Comparison of ENCODE assay signal across 28 cellular contexts in the genomic region with DNA sequence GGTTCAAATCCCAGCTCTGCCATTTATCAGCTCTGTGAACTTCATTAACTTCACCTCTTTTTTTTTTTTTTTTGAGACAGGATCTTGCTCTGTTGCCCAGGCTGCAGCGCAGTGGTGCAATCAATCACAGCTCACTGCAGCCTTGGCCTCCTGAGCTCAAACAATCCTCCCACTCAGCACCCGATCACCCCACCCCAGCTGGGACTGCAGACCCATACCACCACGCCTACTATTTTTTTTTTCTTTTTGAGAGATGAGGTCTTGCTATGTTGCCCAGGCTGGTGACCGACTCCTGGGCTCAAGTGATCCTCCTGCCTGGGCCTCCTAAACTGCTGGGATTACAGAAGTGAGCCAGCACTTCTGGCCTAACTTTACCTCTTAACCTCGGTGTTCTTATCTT. TPM values are rescaled to one million over a fixed set of nuclear protein-coding genes. Genes with fewer than 3 reads are reported as not detected.
"Had no signal": no experiment of that assay in that cellular context is flagged by ENCODE, and none has a peak within 500 bp of the region (broad histone marks: within the 10 kb centered on the region; RNA-seq: fewer than 3 reads in every experiment).

No MANE protein-coding gene starts in this region.

- H3K4me2 ChIP-seq: hepatocyte, smooth muscle cell had no signal

- DNase-seq: activated CD8-positive, alpha-beta memory T cell treated with anti-CD3 and anti-CD28 coated beads for 24 hours; activated effector memory CD4-positive, alpha-beta T cell treated with anti-CD3 and anti-CD28 coated beads, Interleukin-2, amount 50 U/mL, for 16 hours; activated naive CD4-positive, alpha-beta T cell treated with anti-CD3 and anti-CD28 coated beads for 36 hours; activated naive CD8-positive, alpha-beta T cell treated with anti-CD3 and anti-CD28 coated beads for 36 hours; adrenal gland; aorta; body of pancreas; cerebellar nuclear complex; colonic mucosa; effector memory CD8-positive, alpha-beta T cell; left cardiac atrium; mammary epithelial cell; naive thymus-derived CD4-positive, alpha-beta T cell; pancreas; psoas muscle; stimulated activated CD4-positive, alpha-beta T cell treated with anti-CD3 and anti-CD28 coated beads, Interleukin-15, amount 100 ng/mL, for 24 hours; stimulated activated CD4-positive, alpha-beta T cell treated with anti-CD3 and anti-CD28 coated beads, Interleukin-2, amount 100 ng/mL, for 24 hours; stimulated activated naive B cell treated with anti-CD40 and anti-IgM and Interleukin-4, amounts not matched to agents 10 μg/mL and 1 μg/mL and 100 μg/mL, for 72 hours; T-helper 2 cell; transverse colon had no signal

- H2AFZ ChIP-seq: hepatocyte had no signal

- H3K4me3 ChIP-seq: adrenal gland, body of pancreas, cardiac muscle cell, colonic mucosa, gastroesophageal sphincter, hepatocyte, pancreas, psoas muscle, smooth muscle cell, transverse colon had no signal

- H3K27ac Mint-ChIP-seq: activated naive CD4-positive, alpha-beta T cell treated with anti-CD3 and anti-CD28 coated beads for 36 hours; activated naive CD8-positive, alpha-beta T cell treated with anti-CD3 and anti-CD28 coated beads for 36 hours; effector memory CD8-positive, alpha-beta T cell; naive thymus-derived CD4-positive, alpha-beta T cell; stimulated activated naive B cell treated with anti-CD40 and anti-IgM and Interleukin-4, amounts not matched to agents 10 μg/mL and 1 μg/mL and 100 μg/mL, for 72 hours had no signal

- H3K36me3 ChIP-seq: adrenal gland, cardiac muscle cell, colonic mucosa, gastroesophageal sphincter, pancreas, transverse colon had no signal

- H3K27me3 ChIP-seq: adrenal gland, body of pancreas, cardiac muscle cell, colonic mucosa, gastroesophageal sphincter, hepatocyte, pancreas, transverse colon had no signal

- H3K9me3 ChIP-seq: adrenal gland, body of pancreas, colonic mucosa, gastroesophageal sphincter, pancreas, psoas muscle, transverse colon had no signal

- H3K9me3 Mint-ChIP-seq: activated naive CD4-positive, alpha-beta T cell treated with anti-CD3 and anti-CD28 coated beads for 36 hours; activated naive CD8-positive, alpha-beta T cell treated with anti-CD3 and anti-CD28 coated beads for 36 hours; effector memory CD8-positive, alpha-beta T cell; naive thymus-derived CD4-positive, alpha-beta T cell; stimulated activated naive B cell treated with anti-CD40 and anti-IgM and Interleukin-4, amounts not matched to agents 10 μg/mL and 1 μg/mL and 100 μg/mL, for 72 hours had no signal

- ATAC-seq: body of pancreas; effector memory CD8-positive, alpha-beta T cell; gastroesophageal sphincter; left cardiac atrium; naive thymus-derived CD4-positive, alpha-beta T cell; pancreas; psoas muscle; stimulated activated naive B cell treated with anti-CD40 and anti-IgM and Interleukin-4, amounts not matched to agents 10 μg/mL and 1 μg/mL and 100 μg/mL, for 72 hours had no signal

- H3K27ac ChIP-seq: adrenal gland, body of pancreas, cardiac muscle cell, colonic mucosa, gastroesophageal sphincter, hepatocyte, pancreas, psoas muscle, transverse colon had no signal

- FAIRE-seq: endothelial cell of umbilical vein, keratinocyte, pancreas, urothelium cell line had no signal

- H3K4me3 Mint-ChIP-seq: activated naive CD4-positive, alpha-beta T cell treated with anti-CD3 and anti-CD28 coated beads for 36 hours; activated naive CD8-positive, alpha-beta T cell treated with anti-CD3 and anti-CD28 coated beads for 36 hours; effector memory CD8-positive, alpha-beta T cell; stimulated activated naive B cell treated with anti-CD40 and anti-IgM and Interleukin-4, amounts not matched to agents 10 μg/mL and 1 μg/mL and 100 μg/mL, for 72 hours had no signal

RNA-seq across cellular contexts. Expression of a gene that starts 16.2 kb away (rescaled TPM):
- total RNA-seq: fibroblast of villous mesenchyme had no signal
